18 cellular contexts compared by ENCODE assay signal in genomic region chr2:138496096-138496651, GRCh38.
"Had no signal": no experiment of that assay in that cellular context is flagged by ENCODE, and none has a peak within 500 bp of the region (broad histone marks: within the 10 kb centered on the region; RNA-seq: fewer than 3 reads in every experiment).

No MANE protein-coding gene starts in this region.

- ATAC-seq: activated naive CD8-positive, alpha-beta T cell treated with anti-CD3 and anti-CD28 coated beads, Interleukin-2, amount 50 U/mL, for 24 hours; body of pancreas; left colon; stimulated activated naive CD8-positive, alpha-beta T cell treated with anti-CD3 and anti-CD28 coated beads, Interleukin-15, Interleukin-2, amounts not matched to agents 100 U/mL and 50 U/mL, for 24 hours had no signal

- H3K9me3 Mint-ChIP-seq: activated CD4-positive, alpha-beta memory T cell treated with anti-CD3 and anti-CD28 coated beads for 36 hours; activated naive CD8-positive, alpha-beta T cell treated with anti-CD3 and anti-CD28 coated beads, Interleukin-2, amount 50 U/mL, for 24 hours; activated T-helper 1 cell treated with anti-CD3 and anti-CD28 coated beads, Interleukin-12 subunit alpha, Interleukin-12 subunit beta, Interleukin-2, Interleukin-4 antibody, amounts not matched to agents 30 ng/mL and 10 ng/mL and 1 ng/mL, durations not matched to agents 14 hours and 24 hours and 36 hours; memory B cell; T-helper 1 cell treated with Interleukin-12 subunit alpha and Interleukin-12 subunit beta and Interleukin-4 antibody, amounts not matched to agents 30 μg/mL and 1 μg/mL, for 36 hours had no signal

- H3K4me3 Mint-ChIP-seq: activated CD4-positive, alpha-beta memory T cell treated with anti-CD3 and anti-CD28 coated beads for 36 hours; activated naive CD8-positive, alpha-beta T cell treated with anti-CD3 and anti-CD28 coated beads, Interleukin-2, amount 50 U/mL, for 24 hours; activated T-helper 1 cell treated with anti-CD3 and anti-CD28 coated beads, Interleukin-12 subunit alpha, Interleukin-12 subunit beta, Interleukin-2, Interleukin-4 antibody, amounts not matched to agents 30 ng/mL and 10 ng/mL and 1 ng/mL, durations not matched to agents 14 hours and 24 hours and 36 hours; memory B cell; T-helper 1 cell treated with Interleukin-12 subunit alpha and Interleukin-12 subunit beta and Interleukin-4 antibody, amounts not matched to agents 30 μg/mL and 1 μg/mL, for 36 hours had no signal

- H3K9me3 ChIP-seq: body of pancreas, heart left ventricle, sigmoid colon had no signal

- H3K4me2 ChIP-seq: smooth muscle cell had no signal

- H3K36me3 Mint-ChIP-seq: activated CD4-positive, alpha-beta memory T cell treated with anti-CD3 and anti-CD28 coated beads for 36 hours had no signal

- H3K4me3 ChIP-seq: body of pancreas, heart left ventricle, sigmoid colon, smooth muscle cell had no signal

- H3K27me3 ChIP-seq: body of pancreas, heart left ventricle, sigmoid colon had no signal

- DNase-seq: activated CD4-positive, alpha-beta memory T cell treated with anti-CD3 and anti-CD28 coated beads for 36 hours; activated CD4-positive, alpha-beta T cell treated with anti-CD3 and anti-CD28 coated beads for 48 hours; activated gamma-delta T cell; activated naive CD4-positive, alpha-beta T cell treated with anti-CD3 and anti-CD28 coated beads, Interleukin-2, amount 50 U/mL, for 16 hours; activated naive CD8-positive, alpha-beta T cell treated with anti-CD3 and anti-CD28 coated beads, Interleukin-2, amount 50 U/mL, for 24 hours; body of pancreas; islet precursor cell; left colon; sigmoid colon; stimulated activated CD4-positive, alpha-beta T cell treated with anti-CD3 and anti-CD28 coated beads, Interleukin-2, amount 100 ng/mL, for 48 hours; stimulated activated naive CD8-positive, alpha-beta T cell treated with anti-CD3 and anti-CD28 coated beads, Interleukin-15, Interleukin-2, amounts not matched to agents 100 U/mL and 50 U/mL, for 24 hours; T1000 had no signal

- H3K27ac Mint-ChIP-seq: activated CD4-positive, alpha-beta memory T cell treated with anti-CD3 and anti-CD28 coated beads for 36 hours; activated naive CD8-positive, alpha-beta T cell treated with anti-CD3 and anti-CD28 coated beads, Interleukin-2, amount 50 U/mL, for 24 hours; activated T-helper 1 cell treated with anti-CD3 and anti-CD28 coated beads, Interleukin-12 subunit alpha, Interleukin-12 subunit beta, Interleukin-2, Interleukin-4 antibody, amounts not matched to agents 30 ng/mL and 10 ng/mL and 1 ng/mL, durations not matched to agents 14 hours and 24 hours and 36 hours; memory B cell; T-helper 1 cell treated with Interleukin-12 subunit alpha and Interleukin-12 subunit beta and Interleukin-4 antibody, amounts not matched to agents 30 μg/mL and 1 μg/mL, for 36 hours had no signal

- H3K36me3 ChIP-seq: heart left ventricle had no signal

- H3K27ac ChIP-seq: body of pancreas, sigmoid colon had no signal

- H3K27me3 Mint-ChIP-seq: activated CD4-positive, alpha-beta memory T cell treated with anti-CD3 and anti-CD28 coated beads for 36 hours; activated naive CD8-positive, alpha-beta T cell treated with anti-CD3 and anti-CD28 coated beads, Interleukin-2, amount 50 U/mL, for 24 hours; memory B cell had no signal

- FAIRE-seq: endometrium had no signal
